17 cellular contexts compared by ENCODE assay signal in the genomic region with DNA sequence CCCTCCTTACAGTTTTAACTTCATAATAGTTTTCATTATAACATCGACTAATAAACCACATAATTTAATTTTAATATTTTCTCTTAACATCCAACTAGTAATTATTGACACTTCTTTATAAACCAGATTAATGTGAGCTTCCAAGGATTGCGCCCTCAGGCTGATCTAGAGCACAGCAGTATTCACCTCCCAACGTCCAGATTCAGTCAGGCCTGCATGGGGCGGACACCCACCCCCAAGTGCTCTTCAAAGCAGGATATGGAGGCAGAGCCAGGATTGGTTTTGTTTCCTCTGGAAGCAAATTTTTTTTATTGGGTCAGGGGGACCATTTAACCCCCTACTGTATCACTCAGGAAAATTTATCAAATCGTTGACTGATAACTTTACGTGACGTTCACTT.
"Had no signal": no experiment of that assay in that cellular context is flagged by ENCODE, and none has a peak within 500 bp of the region (broad histone marks: within the 10 kb centered on the region; RNA-seq: fewer than 3 reads in every experiment).

No MANE protein-coding gene starts in this region.

- H3K27me3 ChIP-seq: esophagus muscularis mucosa, gastrocnemius medialis, heart right ventricle, ovary, suprapubic skin, thyroid gland had no signal

- H3K4me1 ChIP-seq: gastrocnemius medialis, thyroid gland had no signal

- DNase-seq: cortex of kidney; effector memory CD4-positive, alpha-beta T cell; gastrocnemius medialis; heart right ventricle; kidney glomerular epithelial cell; natural killer cell; ovary; stimulated activated CD4-positive, alpha-beta T cell treated with anti-CD3 and anti-CD28 coated beads, Interleukin-2, amount 100 ng/mL, for 48 hours; stimulated activated naive CD8-positive, alpha-beta T cell treated with anti-CD3 and anti-CD28 coated beads, Interleukin-15, Interleukin-2, amounts not matched to agents 100 U/mL and 50 U/mL, for 24 hours; thyroid gland had no signal

- H3K9me3 Mint-ChIP-seq: mesothelial cell of epicardium, natural killer cell, neural crest cell, type B pancreatic cell had no signal

- H3K27ac Mint-ChIP-seq: mesothelial cell of epicardium, natural killer cell, type B pancreatic cell had no signal

- H3K27ac ChIP-seq: epithelial cell of prostate, esophagus muscularis mucosa, gastrocnemius medialis, ovary, suprapubic skin, thyroid gland had no signal

- H3K4me1 Mint-ChIP-seq: mesothelial cell of epicardium had no signal

- H3K9me3 ChIP-seq: esophagus muscularis mucosa, gastrocnemius medialis, heart right ventricle, ovary, suprapubic skin, thyroid gland had no signal

- H3K4me3 ChIP-seq: esophagus muscularis mucosa, gastrocnemius medialis, ovary, smooth muscle cell, suprapubic skin, thyroid gland had no signal

- H3K27me3 Mint-ChIP-seq: type B pancreatic cell had no signal

- H3K4me3 Mint-ChIP-seq: mesothelial cell of epicardium, natural killer cell, neural crest cell, type B pancreatic cell had no signal

- H3K4me2 ChIP-seq: smooth muscle cell had no signal

- H3K36me3 ChIP-seq: ovary had no signal

- ATAC-seq: gastrocnemius medialis; natural killer cell; stimulated activated naive CD8-positive, alpha-beta T cell treated with anti-CD3 and anti-CD28 coated beads, Interleukin-15, Interleukin-2, amounts not matched to agents 100 U/mL and 50 U/mL, for 24 hours had no signal
